In genomic region chr20:26209171-26209941, GRCh38 we compare ENCODE assay signal across 10 cellular contexts.
DNase-seq lines count a peak whose midpoint lies in the region; ATAC-seq, FAIRE-seq and TF ChIP-seq lines count a peak whose summit lies in the region.
"Had no signal": no experiment of that assay in that cellular context is flagged by ENCODE, and none has a peak within 500 bp of the region (broad histone marks: within the 10 kb centered on the region; RNA-seq: fewer than 3 reads in every experiment).

No MANE protein-coding gene starts in this region.

- peak; percentile 95 for FAIRE-seq in keratinocyte (lab: Jason Lieb, UNC)

- H3K27ac Mint-ChIP-seq in activated naive CD8-positive, alpha-beta T cell: peak overlapping the region; percentile 64
- H3K27ac Mint-ChIP-seq in type B pancreatic cell: no peak overlapping the region
- H3K27ac Mint-ChIP-seq: activated B cell treated with CpG ODN at 0.5 μM for 24 hours had no signal

- peaks cover 5% of the 10 kb centered on the region for H3K36me3 Mint-ChIP-seq in activated naive CD8-positive, alpha-beta T cell
- peaks cover 3% of the 10 kb centered on the region for H3K36me3 Mint-ChIP-seq in type B pancreatic cell

- no peaks in the 10 kb centered on the region for H3K9me1 ChIP-seq in keratinocyte (ENCODE audit: control insufficient read depth, extremely low read depth, insufficient read depth, low read length)

- H3K27me3 Mint-ChIP-seq in activated naive CD8-positive, alpha-beta T cell: peaks cover 4% of the 10 kb centered on the region
- peaks cover 63% of the 10 kb centered on the region for H3K27me3 Mint-ChIP-seq in type B pancreatic cell

- no peaks in the 10 kb centered on the region for H3K79me2 ChIP-seq in keratinocyte (ENCODE audit: control insufficient read depth, insufficient read depth, low read length)

- H3K4me2 ChIP-seq in keratinocyte (ENCODE audit: control insufficient read depth, extremely low read depth, insufficient read depth, low read depth, low read length): no peak overlapping the region
- H3K4me2 ChIP-seq: BLaER1 had no signal

- no peak overlapping the region for H3K27ac ChIP-seq in keratinocyte (ENCODE audit: control insufficient read depth, insufficient read depth, low read length)
- H3K27ac ChIP-seq: BLaER1 had no signal

- peak overlapping the region; percentile 76 for H3K4me3 Mint-ChIP-seq in activated naive CD8-positive, alpha-beta T cell
- peak overlapping the region; percentile 70 for H3K4me3 Mint-ChIP-seq in type B pancreatic cell
- H3K4me3 Mint-ChIP-seq: activated B cell treated with CpG ODN at 0.5 μM for 24 hours had no signal

- H3K27me3 ChIP-seq in keratinocyte (ENCODE audit: control insufficient read depth, extremely low read depth, insufficient read depth, low read length): peaks cover 24% of the 10 kb centered on the region
- H3K27me3 ChIP-seq: BLaER1 had no signal

- TF ChIP-seq CTCF in keratinocyte (optimal IDR thresholded peaks at IDR 0.05 in 1 of 3, IDR thresholded peaks at IDR 0.05 in 1 of 3, conservative IDR thresholded peaks at IDR 0.05 in 1 of 3; ENCODE audit: extremely low read depth in 1 of 3, insufficient read depth in 2 of 3, low read length in 3 of 3) (no peak), type B pancreatic cell (conservative IDR thresholded peaks at IDR 0.05) (no peak)

- no peaks in the 10 kb centered on the region for H3K9me3 Mint-ChIP-seq in activated naive CD8-positive, alpha-beta T cell (ENCODE audit: low read depth)
- H3K9me3 Mint-ChIP-seq in type B pancreatic cell: peaks cover 5% of the 10 kb centered on the region

- no peaks in the 10 kb centered on the region for H3K36me3 ChIP-seq in keratinocyte (ENCODE audit: control insufficient read depth in 2 of 2, extremely low read depth in 1 of 2, insufficient read depth in 2 of 2, low read length in 2 of 2)
- H3K36me3 ChIP-seq: BLaER1 had no signal

- no peak overlapping the region for H2AFZ ChIP-seq in keratinocyte (ENCODE audit: control insufficient read depth, low read length)

- H3K9ac ChIP-seq in keratinocyte (ENCODE audit: control insufficient read depth, extremely low read depth, insufficient read depth, low read length): no peak overlapping the region
- H3K9ac ChIP-seq: BLaER1 had no signal

- peaks cover 23% of the 10 kb centered on the region for H3K4me1 Mint-ChIP-seq in activated naive CD8-positive, alpha-beta T cell (ENCODE audit: low read depth)
- H3K4me1 Mint-ChIP-seq in type B pancreatic cell (ENCODE audit: unreplicated experiment): no peaks in the 10 kb centered on the region
- H3K4me1 Mint-ChIP-seq: activated B cell treated with CpG ODN at 0.5 μM for 24 hours had no signal

- no peaks in the 10 kb centered on the region for H3K4me1 ChIP-seq in keratinocyte (ENCODE audit: control insufficient read depth, extremely low read depth, insufficient read depth, low read length)
- H3K4me1 ChIP-seq: BLaER1 had no signal

- peak; percentile 0 for DNase-seq in activated effector memory CD4-positive, alpha-beta T cell treated with Interleukin-2 at 50 U/mL for 16 hours
- DNase-seq in activated effector memory CD4-positive, alpha-beta T cell treated with anti-CD3 and anti-CD28 coated beads, Interleukin-2, amount 50 U/mL, for 16 hours: no peak
- DNase-seq in keratinocyte (ENCODE audit: low read depth, low spot score): no peak
- peak; percentile 66 for DNase-seq in type B pancreatic cell (ENCODE audit: extremely low spot score, unreplicated experiment)
- DNase-seq in NCI-H510A (lab: John Stamatoyannopoulos, UW): no peak
- no peak for DNase-seq in NCI-H82 (lab: John Stamatoyannopoulos, UW)
- DNase-seq: activated B cell treated with CpG ODN at 0.5 μM for 24 hours had no signal

- dilution Hi-C loops in keratinocyte (cut with MboI; ENCODE audit: extremely low pct_ligation_motif_present, low sequenced_read_pairs): no loop called here

- no peaks in the 10 kb centered on the region for H4K20me1 ChIP-seq in keratinocyte (ENCODE audit: control insufficient read depth, extremely low read depth, insufficient read depth, low read length)
- H4K20me1 ChIP-seq: BLaER1 had no signal

- no peak overlapping the region for H3K4me3 ChIP-seq in keratinocyte (ENCODE audit: control insufficient read depth in 2 of 3, extremely low read depth in 1 of 3, insufficient read depth in 2 of 3, low read depth in 1 of 3, low read length in 3 of 3)

- no peaks in the 10 kb centered on the region for H3K9me3 ChIP-seq in keratinocyte (ENCODE audit: control insufficient read depth, low read depth, low read length)

- no peak for ATAC-seq in HG02798 (IDR thresholded peaks at IDR 0.05; ENCODE audit: poor library complexity, unreplicated experiment)

Comparison
In these comparisons a context has a peak if more than half of its experiments do, and no peak if none do; other contexts are left out.
1. DNase-seq: peak in activated effector memory CD4-positive, alpha-beta T cell treated with Interleukin-2 at 50 U/mL for 16 hours (single experiment) and type B pancreatic cell (single experiment); none in activated effector memory CD4-positive, alpha-beta T cell treated with anti-CD3 and anti-CD28 coated beads, Interleukin-2, amount 50 U/mL, for 16 hours (single experiment), keratinocyte (single experiment), NCI-H510A (single experiment) and NCI-H82 (single experiment).